Comparison of ENCODE assay signal across 6 cellular contexts in the genomic region with DNA sequence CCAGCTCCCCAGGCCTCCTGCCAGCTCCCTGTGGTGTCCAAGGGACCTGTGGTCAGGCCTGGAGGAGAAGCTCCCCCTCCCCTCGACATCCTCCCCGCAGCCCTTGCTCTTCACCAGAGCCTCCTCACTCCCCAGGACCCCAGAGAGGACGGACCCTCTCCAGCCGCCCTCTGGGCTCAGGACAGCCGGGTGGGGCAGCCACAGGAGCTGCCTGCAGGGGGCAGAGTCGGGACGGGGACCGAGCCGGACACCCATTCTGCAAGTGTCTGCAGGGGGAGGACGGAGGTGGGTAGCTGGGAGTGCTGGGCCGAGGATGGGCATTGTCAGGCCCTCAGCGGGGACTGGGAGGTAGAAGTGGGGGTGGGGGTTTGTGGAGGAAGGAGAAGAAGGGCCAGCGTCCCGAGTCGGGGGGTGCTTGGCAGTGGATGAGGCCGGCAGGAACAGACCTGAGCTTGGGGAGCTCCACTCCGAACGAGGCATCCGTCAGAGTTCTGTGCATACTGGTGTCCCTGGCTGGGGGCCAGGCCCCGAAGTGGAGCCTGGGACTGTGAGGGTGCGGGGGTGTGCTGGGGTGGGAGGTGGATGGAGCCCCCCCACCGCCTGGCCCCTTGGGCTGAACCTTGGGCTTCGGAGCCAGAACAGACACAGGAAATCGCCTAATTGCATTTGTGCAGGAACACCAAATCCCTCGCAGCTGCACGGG. TPM values are rescaled to one million over a fixed set of nuclear protein-coding genes. Genes with fewer than 3 reads are reported as not detected.
DNase-seq lines count a peak whose midpoint lies in the region; ATAC-seq and TF ChIP-seq lines count a peak whose summit lies in the region.

No MANE protein-coding gene starts in this region.

- no peak overlapping the region for H3K27ac Mint-ChIP-seq in endodermal cell

- H3K27me3 Mint-ChIP-seq in endodermal cell (ENCODE audit: insufficient read depth) = no peaks in the 10 kb centered on the region

- H3K4me3 ChIP-seq in endodermal cell (ENCODE audit: low read length) (no peak overlapping the region), skeletal muscle tissue (ENCODE audit: low read length in 3 of 3) (peak overlapping the region in 2 of 3 donors; percentile 23 to 41)

- H3K36me3 ChIP-seq in endodermal cell (ENCODE audit: control insufficient read depth, insufficient read depth, low read length) = no peaks in the 10 kb centered on the region
- peaks cover 0 to 3% (median 0%) of the 10 kb centered on the region in 3 donors for H3K36me3 ChIP-seq in skeletal muscle tissue (ENCODE audit: control insufficient read depth in 3 of 3, insufficient read depth in 3 of 3, low read length in 3 of 3)

- H3K9ac ChIP-seq in endodermal cell (ENCODE audit: extremely low read depth, low read length, poor library complexity, severe bottlenecking) (no peak overlapping the region), skeletal muscle tissue (ENCODE audit: low read depth in 1 of 3, low read length in 3 of 3) (peak overlapping the region; percentile 51 to 75 (median 53))

- H3K4me1 Mint-ChIP-seq in endodermal cell = no peaks in the 10 kb centered on the region

- H3K9me3 ChIP-seq in endodermal cell (ENCODE audit: control insufficient read depth, low read length) (no peaks in the 10 kb centered on the region), skeletal muscle tissue (ENCODE audit: control insufficient read depth in 3 of 3, low read length in 3 of 3) (no peaks in the 10 kb centered on the region)

- no peaks in the 10 kb centered on the region for H3K9me3 Mint-ChIP-seq in endodermal cell

- ATAC-seq in GM21786 (IDR thresholded peaks at IDR 0.05; ENCODE audit: unreplicated experiment) (no peak), GM21423 (IDR thresholded peaks at IDR 0.05; ENCODE audit: unreplicated experiment) (no peak)

- 59 to 62% methylated on average over 6 to 26 of the region's 26 CpGs for WGBS in endodermal cell (ENCODE audit: insufficient coverage in 1 of 2, insufficient read length in 1 of 2), 2 experiments

- H3K27me3 ChIP-seq in endodermal cell (ENCODE audit: control insufficient read depth, insufficient read depth, low read length, poor library complexity, severe bottlenecking) (no peaks in the 10 kb centered on the region), skeletal muscle tissue (ENCODE audit: control insufficient read depth in 3 of 3, insufficient read depth in 3 of 3, low read length in 3 of 3) (peaks cover 14 to 45% (median 20%) of the 10 kb centered on the region in 3 donors)

- peak; percentile 77 for TF ChIP-seq CTCF in endodermal cell (conservative IDR thresholded peaks at IDR 0.05)

- H3K4me1 ChIP-seq in endodermal cell (ENCODE audit: control insufficient read depth, insufficient read depth, low read length) (no peaks in the 10 kb centered on the region), skeletal muscle tissue (ENCODE audit: control insufficient read depth in 3 of 3, insufficient read depth in 3 of 3, low read length in 3 of 3) (peaks cover 44 to 66% (median 47%) of the 10 kb centered on the region in 3 donors)

- H3K27ac ChIP-seq in endodermal cell (ENCODE audit: low read depth, low read length) (no peak overlapping the region), skeletal muscle tissue (ENCODE audit: low read depth, low read length) (peak overlapping the region; percentile 60)

- DNase-seq in activated CD8-positive, alpha-beta memory T cell treated with anti-CD3 and anti-CD28 coated beads, Interleukin-2, amount 50 U/mL, for 4 hours = peak; percentile 31
- DNase-seq in activated CD8-positive, alpha-beta memory T cell treated with anti-CD3 and anti-CD28 coated beads for 24 hours = no peak
- DNase-seq in endodermal cell = peak; percentile 83

- no peaks in the 10 kb centered on the region for H3K36me3 Mint-ChIP-seq in endodermal cell (ENCODE audit: low read depth)

- H3K4me3 Mint-ChIP-seq in endodermal cell = no peak overlapping the region

RNA-seq across cellular contexts. Expression of a gene that starts 15.2 kb away (rescaled TPM):
- total RNA-seq in endodermal cell (not detected), skeletal muscle tissue (1.0 TPM)
- not detected for polyA plus RNA-seq in endodermal cell (2013, experiment 1 of 2)
- polyA plus RNA-seq in endodermal cell (2013, experiment 2 of 2) = not detected

RNA-seq across cellular contexts. Expression of a gene that starts 23.6 kb away (rescaled TPM):
- not detected for total RNA-seq in endodermal cell
- not detected for polyA plus RNA-seq in endodermal cell (2013, experiment 1 of 2)
- polyA plus RNA-seq in endodermal cell (2013, experiment 2 of 2) = 0.25 TPM
- total RNA-seq in skeletal muscle tissue = 29.2 TPM

RNA-seq across cellular contexts. Expression of a gene that starts 37.7 kb away (rescaled TPM):
- not detected for total RNA-seq in endodermal cell
- not detected for polyA plus RNA-seq in endodermal cell (2013, experiment 1 of 2)
- polyA plus RNA-seq in endodermal cell (2013, experiment 2 of 2) = not detected
- total RNA-seq in skeletal muscle tissue = 2,937 TPM

RNA-seq across cellular contexts. Expression of a gene that starts 41.7 kb away (rescaled TPM):
- total RNA-seq in endodermal cell (not detected), skeletal muscle tissue (not detected)
- not detected for polyA plus RNA-seq in endodermal cell (2013, experiment 1 of 2)
- not detected for polyA plus RNA-seq in endodermal cell (2013, experiment 2 of 2)

RNA-seq across cellular contexts. Expression of a gene that starts 43.0 kb away (rescaled TPM):
- total RNA-seq in endodermal cell (not detected), skeletal muscle tissue (4,042 TPM)
- polyA plus RNA-seq in endodermal cell (2013, experiment 1 of 2) = 0.36 TPM
- not detected for polyA plus RNA-seq in endodermal cell (2013, experiment 2 of 2)

Comparison
In these comparisons a context has a peak if more than half of its experiments do, and no peak if none do; other contexts are left out.
1. RNA of a gene that starts 23.6 kb away (total RNA-seq): 29.2 TPM in skeletal muscle tissue (single experiment); not detected in endodermal cell; every median in the first group is over 10 times any median in the second.
2. RNA of a gene that starts 37.7 kb away (total RNA-seq): 2,937 TPM in skeletal muscle tissue (single experiment); not detected in endodermal cell; every median in the first group is over 1,000 times any median in the second.